In the genomic region with DNA sequence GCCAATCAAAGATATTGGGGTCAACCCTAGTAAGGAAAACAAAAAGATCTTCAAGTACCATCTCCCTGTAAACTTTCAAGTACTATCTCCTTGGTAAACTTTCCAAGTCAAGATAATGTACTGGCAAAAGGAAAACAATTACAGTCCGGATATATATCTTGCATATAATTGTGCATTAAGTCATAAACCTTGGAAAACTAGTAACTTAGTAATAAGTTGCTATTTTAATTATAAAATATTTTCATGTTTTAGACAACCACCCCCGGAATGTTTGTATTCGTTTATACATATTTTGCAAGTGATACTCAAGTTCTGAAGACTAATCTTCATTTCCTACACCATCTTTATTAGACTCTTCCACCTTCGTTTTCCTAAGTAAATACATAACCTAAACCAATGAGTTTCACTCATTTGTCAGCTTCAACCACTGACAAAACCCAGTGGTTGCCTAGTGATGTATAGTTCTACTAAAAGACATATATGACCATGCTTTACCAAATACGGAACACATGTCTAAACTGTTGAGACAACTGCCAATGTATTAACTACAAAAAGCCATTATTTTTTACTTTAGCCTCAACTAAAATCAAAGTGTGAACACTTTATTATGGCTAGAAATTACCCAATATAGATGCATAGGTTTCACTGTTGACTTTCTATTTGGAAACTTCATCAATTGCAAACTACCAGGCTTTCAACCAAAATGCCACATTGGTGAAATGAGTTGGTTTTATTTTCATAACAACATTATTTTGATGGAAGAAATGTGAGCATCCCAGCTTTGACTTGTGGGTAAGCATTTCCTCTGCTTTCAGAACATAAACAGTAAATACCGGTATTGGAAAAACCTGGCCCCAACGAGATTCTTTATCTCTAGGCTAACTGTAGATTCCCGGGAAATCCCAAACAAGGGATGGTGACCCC, we compare ENCODE assay signal across 8 cellular contexts. TPM values are rescaled to one million over a fixed set of nuclear protein-coding genes. Genes with fewer than 3 reads are reported as not detected.
A peak's percentile ranks its signal among the peaks of the same experiment; 100 is the strongest.
DNase-seq lines count a peak whose midpoint lies in the region; ATAC-seq and TF ChIP-seq lines count a peak whose summit lies in the region.

No MANE protein-coding gene starts in this region.

- peak overlapping the region; percentile 98 for H3K27ac Mint-ChIP-seq in memory B cell

- ATAC-seq in heart left ventricle (no peak), Right ventricle myocardium superior (ENCODE audit: poor library complexity) (no peak), memory B cell (ENCODE audit: low read depth) (no peak)

- H3K36me3 ChIP-seq in heart left ventricle (no peaks in the 10 kb centered on the region), urinary bladder (ENCODE audit: insufficient read depth) (no peaks in the 10 kb centered on the region)

- TF ChIP-seq POLR2A in heart left ventricle (IDR thresholded peaks at IDR 0.05): no peak

- intact Hi-C loops in heart left ventricle (cut with DNase I): loop anchor here in 2 of 10 donors (5.0 to 10.0 kb wide), 2 partner anchors 69 to 94 kb away; no protein-coding TSS in a partner anchor
- intact Hi-C loops in Right ventricle myocardium superior (cut with DNase I): no loop called here

- WGBS in heart left ventricle, 4 donors: 50 to 52% (median 51%) methylated on average over 8 of the region's 8 CpGs
- WGBS in urinary bladder: 47% methylated on average over 8 of the region's 8 CpGs

- peaks cover 16% of the 10 kb centered on the region for H3K4me1 Mint-ChIP-seq in memory B cell

- peaks cover 0 to 23% (median 0%) of the 10 kb centered on the region in 9 donors for H3K27me3 ChIP-seq in heart left ventricle

- H3K4me1 ChIP-seq in heart left ventricle (peaks cover 0 to 29% (median 8%) of the 10 kb centered on the region in 12 donors), urinary bladder (ENCODE audit: insufficient read depth) (no peaks in the 10 kb centered on the region)

- peak overlapping the region; percentile 90 to 98 (median 94) for H3K27ac ChIP-seq in heart left ventricle
- peak overlapping the region; percentile 93 for H3K27ac ChIP-seq in urinary bladder (ENCODE audit: low read depth)

- H3K4me3 Mint-ChIP-seq in memory B cell: peak overlapping the region; percentile 99

- in situ Hi-C loops in astrocyte of the spinal cord (cut with HindIII; ENCODE audit: low sequenced_read_pairs): no loop called here

- DNase-seq in heart left ventricle (no peak), Right ventricle myocardium superior (no peak), astrocyte of the spinal cord (ENCODE audit: low read depth, low spot score) (no peak), memory B cell (ENCODE audit: low spot score in 2 of 2) (no peak), germinal center (ENCODE audit: low spot score) (no peak), Kasumi-1 (lab: John Stamatoyannopoulos, UW) (no peak)
- no peak for DNase-seq in activated CD8-positive, alpha-beta memory T cell treated with anti-CD3 and anti-CD28 coated beads, Interleukin-2, amount 50 U/mL, for 4 hours

- TF ChIP-seq CTCF in heart left ventricle (IDR thresholded peaks at IDR 0.05) (no peak), astrocyte of the spinal cord (IDR thresholded peaks at IDR 0.05; ENCODE audit: low read depth, low read length) (no peak)

- H3K9me3 ChIP-seq in heart left ventricle: peaks cover 0 to 3% (median 0%) of the 10 kb centered on the region in 12 donors

- peaks cover 3% of the 10 kb centered on the region for H3K36me3 Mint-ChIP-seq in memory B cell

- H3K4me3 ChIP-seq in heart left ventricle: peak overlapping the region; percentile 73 to 90 (median 80)
- H3K4me3 ChIP-seq in astrocyte of the spinal cord (ENCODE audit: low read depth, low read length): peak overlapping the region; percentile 68
- H3K4me3 ChIP-seq in urinary bladder (ENCODE audit: low read depth, low read length): peak overlapping the region; percentile 98

- no peaks in the 10 kb centered on the region for H3K27me3 Mint-ChIP-seq in memory B cell

- H3K9me3 Mint-ChIP-seq in memory B cell: no peaks in the 10 kb centered on the region

RNA-seq across cellular contexts. Expression of a gene that starts 1.6 kb away (rescaled TPM):
- total RNA-seq in heart left ventricle (10 to 100 TPM; 12.1 to 27.9 (median 19.9) TPM), Right ventricle myocardium superior (20.6 TPM), urinary bladder (94.3 TPM)
- polyA plus RNA-seq in heart left ventricle (1 to 10 TPM; 3.2 to 8.6 TPM), urinary bladder (43.0 TPM)
